Comparison of ENCODE assay signal across 8 cellular contexts in the genomic region with DNA sequence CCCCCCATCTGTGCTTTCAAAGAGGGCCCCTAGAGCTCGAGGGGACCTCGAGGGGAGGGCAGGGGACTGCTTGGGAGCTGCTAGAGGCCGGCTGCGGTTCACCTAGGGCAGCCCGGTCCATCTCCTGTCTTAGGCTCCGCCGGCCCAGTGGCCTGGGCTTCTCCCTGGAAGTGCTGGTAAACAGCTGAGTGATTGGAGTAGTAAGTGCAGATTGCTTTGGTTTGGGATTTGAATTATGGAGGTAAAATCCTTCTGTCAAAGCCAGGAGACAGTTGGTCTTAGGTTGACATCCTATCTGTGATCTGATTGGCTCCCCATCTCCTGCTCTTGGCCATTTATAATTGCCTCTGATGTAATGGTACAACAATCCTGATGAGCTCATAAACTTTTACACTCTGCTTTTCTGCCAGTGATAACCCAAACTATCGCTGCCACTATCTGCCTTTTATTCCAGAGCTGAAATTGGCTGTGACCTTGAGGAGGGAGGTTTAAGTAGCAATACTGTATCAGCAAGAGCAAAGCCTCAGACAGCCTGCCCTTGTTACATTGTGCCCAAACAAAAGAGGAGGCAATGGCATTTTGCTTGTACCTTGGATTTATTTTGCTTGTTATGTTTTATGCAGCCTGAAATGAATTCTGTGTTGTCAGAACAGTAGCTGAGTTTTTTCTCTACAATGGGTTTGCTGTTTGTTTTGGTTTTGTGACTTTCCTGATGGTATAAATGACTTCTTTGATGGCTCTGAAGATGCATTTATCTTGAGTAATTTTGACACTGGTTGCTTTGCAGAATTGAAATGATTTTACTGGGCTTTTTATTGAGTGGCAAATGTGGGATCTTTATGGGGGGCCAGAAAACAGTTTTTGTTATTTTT. TPM values are rescaled to one million over a fixed set of nuclear protein-coding genes. Genes with fewer than 3 reads are reported as not detected.
DNase-seq lines count a peak whose midpoint lies in the region; ATAC-seq and TF ChIP-seq lines count a peak whose summit lies in the region.

No MANE protein-coding gene starts in this region.

- H3K9me3 Mint-ChIP-seq in stimulated activated memory B cell treated with anti-CD40 and anti-IgM and Interleukin-4, amounts not matched to agents 10 μg/mL and 1 μg/mL and 100 μg/mL, for 72 hours: no peaks in the 10 kb centered on the region

- intact Hi-C loops in sciatic nerve (cut with DNase I): no loop called here

- H3K27me3 ChIP-seq in iPS DF 6.9 (ENCODE audit: control insufficient read depth, insufficient read depth, low read length): no peaks in the 10 kb centered on the region

- in situ Hi-C loops in SK-MEL-5 (cut with HindIII; ENCODE audit: low pct_unique_long_range_greater_than_20kb, low sequenced_read_pairs): no loop called here

- DNase-seq in GM04504 (ENCODE audit: low read depth) (peak; percentile 96), NCI-H1105 (lab: John Stamatoyannopoulos, UW) (peak; percentile 79), SK-MEL-5 (ENCODE audit: low read depth, low spot score) (peak; percentile 78), brain pericyte (ENCODE audit: low read depth, low spot score) (peak; percentile 72), iPS DF 6.9 (ENCODE audit: low read depth, low spot score) (no peak), sciatic nerve (ENCODE audit: low spot score) (no peak)

- H3K27me3 Mint-ChIP-seq in stimulated activated memory B cell treated with anti-CD40 and anti-IgM and Interleukin-4, amounts not matched to agents 10 μg/mL and 1 μg/mL and 100 μg/mL, for 72 hours: no peaks in the 10 kb centered on the region

- no CpG with 5 or more reads among the region's 8 CpGs for WGBS in iPS DF 6.9 (ENCODE audit: insufficient coverage, insufficient read length)

- H3K36me3 ChIP-seq in iPS DF 6.9 (ENCODE audit: control insufficient read depth, insufficient read depth, low read length): no peaks in the 10 kb centered on the region

- H3K27ac ChIP-seq in 22Rv1 (peak overlapping the region; percentile 100), iPS DF 6.9 (ENCODE audit: low read length) (no peak overlapping the region)

- peaks cover 4% of the 10 kb centered on the region; the same call in 1 of the 2 replicates for H3K4me1 ChIP-seq in iPS DF 6.9 (ENCODE audit: control insufficient read depth, insufficient read depth, low read length)

- peak; percentile 80 for ATAC-seq in sciatic nerve
- ATAC-seq in stimulated activated memory B cell treated with anti-CD40 and anti-IgM and Interleukin-4, amounts not matched to agents 10 μg/mL and 1 μg/mL and 100 μg/mL, for 72 hours: no peak

- H3K4me3 ChIP-seq in iPS DF 6.9 (ENCODE audit: low read length): peak overlapping the region; percentile 77

- no peak overlapping the region for H3K27ac Mint-ChIP-seq in stimulated activated memory B cell treated with anti-CD40 and anti-IgM and Interleukin-4, amounts not matched to agents 10 μg/mL and 1 μg/mL and 100 μg/mL, for 72 hours

- H3K4me3 Mint-ChIP-seq in stimulated activated memory B cell treated with anti-CD40 and anti-IgM and Interleukin-4, amounts not matched to agents 10 μg/mL and 1 μg/mL and 100 μg/mL, for 72 hours: no peak overlapping the region

- no peaks in the 10 kb centered on the region for H3K9me3 ChIP-seq in iPS DF 6.9 (ENCODE audit: control insufficient read depth, insufficient read depth, low read length)

- no peak for TF ChIP-seq CTCF in 22Rv1 (IDR thresholded peaks at IDR 0.05)

- peaks cover 21% of the 10 kb centered on the region for H3K4me1 Mint-ChIP-seq in stimulated activated memory B cell treated with anti-CD40 and anti-IgM and Interleukin-4, amounts not matched to agents 10 μg/mL and 1 μg/mL and 100 μg/mL, for 72 hours

- peaks cover 11% of the 10 kb centered on the region for H3K36me3 Mint-ChIP-seq in stimulated activated memory B cell treated with anti-CD40 and anti-IgM and Interleukin-4, amounts not matched to agents 10 μg/mL and 1 μg/mL and 100 μg/mL, for 72 hours

RNA-seq across cellular contexts. Expression of a gene that starts 2.4 kb away (rescaled TPM):
- total RNA-seq in SK-MEL-5 (2014; rRNA removed; shearing (Covaris generic)): 11.1 and 11.2 TPM in 2 replicates
- 39.6 and 47.4 TPM in 2 replicates for polyA plus RNA-seq in SK-MEL-5 (2015; cell fraction: cytosol; rRNA removed)
- 26.5 and 30.0 TPM in 2 replicates for polyA plus RNA-seq in SK-MEL-5 (2015; cell fraction: nucleus; rRNA removed)
- 83.8 TPM for total RNA-seq in sciatic nerve

Comparison
In these comparisons a context has a peak if more than half of its experiments do, and no peak if none do; other contexts are left out.
1. DNase-seq: peak in GM04504 (single experiment), NCI-H1105 (single experiment), SK-MEL-5 (single experiment) and brain pericyte (single experiment); none in iPS DF 6.9 (single experiment) and sciatic nerve (single experiment).